ENCODE assay signal across 1 cellular context in the genomic region with DNA sequence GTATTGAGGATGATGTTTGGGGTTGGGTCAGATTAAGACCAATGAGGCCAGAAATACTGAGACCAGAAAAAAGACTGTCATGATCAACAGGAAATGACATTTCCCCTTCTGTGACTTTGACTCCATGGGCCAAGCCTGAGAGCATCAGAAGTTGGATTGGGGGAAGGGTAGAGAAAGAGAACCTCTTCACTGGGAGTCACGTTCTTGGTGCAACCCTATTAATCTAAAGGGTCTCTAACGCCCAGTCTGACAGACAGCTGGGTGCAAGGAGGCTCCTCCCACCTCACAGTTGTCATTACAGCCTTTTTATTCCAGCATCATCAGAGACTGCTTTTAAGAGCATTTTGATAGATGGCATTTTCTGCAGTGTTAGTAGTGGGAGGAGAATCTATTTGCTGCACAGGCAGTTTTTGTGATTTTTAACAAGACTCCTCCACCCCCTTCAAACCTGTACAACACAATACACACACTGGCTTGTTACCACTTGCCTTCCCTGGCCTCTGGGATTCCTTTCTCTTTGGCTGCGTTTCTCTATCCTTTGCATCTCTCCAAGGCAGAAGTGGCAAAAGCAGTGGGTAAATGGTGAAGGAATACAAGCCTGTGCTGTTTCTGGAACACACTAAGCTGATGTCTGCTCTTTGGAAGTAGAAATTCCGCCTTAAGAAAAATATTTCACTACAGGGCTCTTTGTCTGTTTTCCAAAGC.
TF ChIP-seq lines count a peak whose summit lies in the region.

No MANE protein-coding gene starts in this region.

TF ChIP-seq in H1, 55 proteins besides CTCF, POLR2A, EP300 and RAD21:
- TF ChIP-seq SIX5 (IDR thresholded peaks at IDR 0.05; ENCODE audit: low read depth, low read length) = no peak
- TF ChIP-seq CTBP2 (IDR thresholded peaks at IDR 0.05; ENCODE audit: borderline replicate concordance, insufficient read depth, insufficient read length, low read length) = no peak
- no peak for TF ChIP-seq CHD1 (IDR thresholded peaks at IDR 0.05; ENCODE audit: low read depth, low read length)
- TF ChIP-seq POLR2AphosphoS5 (IDR thresholded peaks at IDR 0.05; ENCODE audit: low read depth, low read length) = peak; percentile 28; the same call in 1 of the 2 replicates
- no peak for TF ChIP-seq HDAC6 (IDR thresholded peaks at IDR 0.05; ENCODE audit: low read depth, low read length)
- no peak for TF ChIP-seq CHD2 (IDR thresholded peaks at IDR 0.05; ENCODE audit: low read length)
- TF ChIP-seq TCF12 (IDR thresholded peaks at IDR 0.05; ENCODE audit: low read depth, low read length) = 0 out of 2 replicates have a peak, but pooled peaks have one; percentile 37
- TF ChIP-seq TBP (IDR thresholded peaks at IDR 0.05; ENCODE audit: low read depth, low read length) = no peak
- no peak for TF ChIP-seq EGR1 (IDR thresholded peaks at IDR 0.05; ENCODE audit: borderline replicate concordance, low read depth, low read length)
- TF ChIP-seq SIN3A (conservative IDR thresholded peaks at IDR 0.05 in 1 of 2, IDR thresholded peaks at IDR 0.05 in 1 of 2; ENCODE audit: low read depth in 1 of 2, low read length in 2 of 2) = peak; percentile 51 to 84; a peak in 2 of 4 replicates
- no peak for TF ChIP-seq CBX5 (IDR thresholded peaks at IDR 0.05; ENCODE audit: low read depth, low read length)
- TF ChIP-seq KDM5A (IDR thresholded peaks at IDR 0.05; ENCODE audit: low read length) = no peak
- TF ChIP-seq RBBP5 (IDR thresholded peaks at IDR 0.05; ENCODE audit: borderline replicate concordance, low read depth, low read length) = no peak
- no peak for TF ChIP-seq GABPA (IDR thresholded peaks at IDR 0.05; ENCODE audit: borderline replicate concordance, insufficient read depth, low read length)
TF ChIP-seq in H1: peak in this region for 3.
